In genomic region chr2:99602475-99602874, GRCh38 we compare ENCODE assay signal across 18 cellular contexts.
DNase-seq lines count a peak whose midpoint lies in the region; ATAC-seq and TF ChIP-seq lines count a peak whose summit lies in the region.
"Had no signal": no experiment of that assay in that cellular context is flagged by ENCODE, and none has a peak within 500 bp of the region (broad histone marks: within the 10 kb centered on the region; RNA-seq: fewer than 3 reads in every experiment).

No MANE protein-coding gene starts in this region.

- BruUV-seq in HCT116 (replicated peaks; lab: Mats Ljungman, UMichigan): no TSS peak

- TF ChIP-seq CTCF in HCT116 (IDR thresholded peaks at IDR 0.05 in 2 of 3, conservative IDR thresholded peaks at IDR 0.05 in 1 of 3; ENCODE audit: borderline replicate concordance in 1 of 3, insufficient read depth in 1 of 3, low read depth in 2 of 3, low read length in 2 of 3) (no peak), activated B cell treated with CpG ODN at 0.5 μM for 24 hours (IDR thresholded peaks at IDR 0.05) (no peak), fibroblast of villous mesenchyme (IDR thresholded peaks at IDR 0.05; ENCODE audit: insufficient read depth, low read depth, low read length) (no peak), GM13977 (IDR thresholded peaks at IDR 0.05; ENCODE audit: extremely low read depth, insufficient read depth, missing control alignments) (no peak)

- H3K9me2 ChIP-seq in HCT116 (ENCODE audit: insufficient read depth): no peaks in the 10 kb centered on the region

- TF ChIP-seq RAD21 in HCT116 (IDR thresholded peaks at IDR 0.05; ENCODE audit: low read depth): no peak

- H3K4me3 ChIP-seq in HCT116 (replicated peaks in 1 of 2; ENCODE audit: low read depth in 1 of 2, low read length in 2 of 2) (no peak overlapping the region), fibroblast of villous mesenchyme (ENCODE audit: low read depth, low read length) (no peak overlapping the region), skeletal muscle cell (ENCODE audit: low read depth, low read length) (no peak overlapping the region)
- H3K4me3 ChIP-seq: hepatocyte, left ventricle myocardium inferior had no signal

- CTCF ChIA-PET in HCT116 (lab: Charles Lee) (interaction anchor here (1.4 kb wide), 1 partner anchor 43 kb away, joined by 3 read pairs; no protein-coding TSS in a partner anchor), activated B cell treated with CpG ODN at 0.5 μM for 24 hours (lab: Charles Lee) (interaction anchor here (1.1 kb wide), 1 partner anchor 20 kb away, joined by 4 read pairs; no protein-coding TSS in a partner anchor)

- no peak for TF ChIP-seq POLR2A in HCT116 (IDR thresholded peaks at IDR 0.05; ENCODE audit: borderline replicate concordance, extremely low read depth, insufficient read depth, insufficient read length)

- no peak overlapping the region for H3K9ac ChIP-seq in HCT116 (ENCODE audit: low read length)

- H3K4me1 Mint-ChIP-seq in activated B cell treated with CpG ODN at 0.5 μM for 24 hours: peaks cover 8% of the 10 kb centered on the region
- no peaks in the 10 kb centered on the region for H3K4me1 Mint-ChIP-seq in activated T-cell treated with anti-CD3 and anti-CD28 coated beads, Interleukin-2, amount 50 U/mL, for 72 hours (ENCODE audit: low read depth)
- H3K4me1 Mint-ChIP-seq: CD4-positive, alpha-beta memory T cell; natural killer cell; stimulated activated naive CD8-positive, alpha-beta T cell treated with anti-CD3 and anti-CD28 coated beads, Interleukin-15, amount 100 ng/mL, for 72 hours had no signal

- no peaks in the 10 kb centered on the region for H3K9me3 Mint-ChIP-seq in activated B cell treated with CpG ODN at 0.5 μM for 24 hours
- H3K9me3 Mint-ChIP-seq in activated T-cell treated with anti-CD3 and anti-CD28 coated beads, Interleukin-2, amount 50 U/mL, for 72 hours: no peaks in the 10 kb centered on the region
- H3K9me3 Mint-ChIP-seq: CD4-positive, alpha-beta memory T cell; natural killer cell; stimulated activated naive CD8-positive, alpha-beta T cell treated with anti-CD3 and anti-CD28 coated beads, Interleukin-15, amount 100 ng/mL, for 72 hours had no signal

- H3K4me2 ChIP-seq in HCT116 (ENCODE audit: low read length): no peak overlapping the region
- H3K4me2 ChIP-seq: hepatocyte had no signal

- in situ Hi-C loops in GM13977 (cut with MboI; ENCODE audit: low pct_unique_long_range_greater_than_20kb, low sequenced_read_pairs, unreplicated experiment): no loop called here

- ATAC-seq in HCT116: peak; percentile 25; the same call in 1 of the 2 replicates
- no peak for ATAC-seq in activated B cell treated with CpG ODN at 0.5 μM for 24 hours (ENCODE audit: low read depth)
- no peak for ATAC-seq in activated T-cell treated with anti-CD3 and anti-CD28 coated beads, Interleukin-2, amount 50 U/mL, for 72 hours (replicated peaks in 1 of 2)
- ATAC-seq: natural killer cell; stimulated activated naive CD8-positive, alpha-beta T cell treated with anti-CD3 and anti-CD28 coated beads, Interleukin-15, amount 100 ng/mL, for 72 hours had no signal

- POLR2A ChIA-PET in HCT116 (lab: Charles Lee): no interaction called here
- POLR2A ChIA-PET in activated B cell treated with CpG ODN at 0.5 μM for 24 hours (lab: Charles Lee): no interaction called here

- H2AFZ ChIP-seq in HCT116 (ENCODE audit: low read depth, low read length, poor library complexity, severe bottlenecking): no peak overlapping the region
- H2AFZ ChIP-seq: hepatocyte had no signal

- no peaks in the 10 kb centered on the region for H3K79me2 ChIP-seq in HCT116 (ENCODE audit: insufficient read depth, low read length)
- H3K79me2 ChIP-seq: hepatocyte had no signal

- peaks cover 57% of the 10 kb centered on the region for H3K27me3 ChIP-seq in HCT116 (ENCODE audit: insufficient read depth, low read length)
- H3K27me3 ChIP-seq: hepatocyte had no signal

- peaks cover 2 to 4% of the 10 kb centered on the region in 2 experiments; a peak in 1 of 4 replicates for H3K4me1 ChIP-seq in HCT116 (ENCODE audit: control insufficient read depth in 1 of 2, insufficient read depth in 2 of 2, low read length in 2 of 2)

- H3K27me3 Mint-ChIP-seq in activated B cell treated with CpG ODN at 0.5 μM for 24 hours: no peaks in the 10 kb centered on the region
- H3K27me3 Mint-ChIP-seq in activated T-cell treated with anti-CD3 and anti-CD28 coated beads, Interleukin-2, amount 50 U/mL, for 72 hours (ENCODE audit: low read depth): no peaks in the 10 kb centered on the region
- H3K27me3 Mint-ChIP-seq: CD4-positive, alpha-beta memory T cell; stimulated activated naive CD8-positive, alpha-beta T cell treated with anti-CD3 and anti-CD28 coated beads, Interleukin-15, amount 100 ng/mL, for 72 hours had no signal

- H3K27ac ChIP-seq in HCT116 (ENCODE audit: low read depth, low read length): no peak overlapping the region
- H3K27ac ChIP-seq: hepatocyte, left ventricle myocardium inferior had no signal

- intact Hi-C loops in HCT116 (cut with micrococcal nuclease) (no loop called here), activated B cell treated with CpG ODN at 0.5 μM for 24 hours (cut with micrococcal nuclease) (no loop called here)

- H3K27ac Mint-ChIP-seq in activated B cell treated with CpG ODN at 0.5 μM for 24 hours: peak overlapping the region; percentile 35
- no peak overlapping the region for H3K27ac Mint-ChIP-seq in activated T-cell treated with anti-CD3 and anti-CD28 coated beads, Interleukin-2, amount 50 U/mL, for 72 hours
- H3K27ac Mint-ChIP-seq: CD4-positive, alpha-beta memory T cell; natural killer cell; stimulated activated naive CD8-positive, alpha-beta T cell treated with anti-CD3 and anti-CD28 coated beads, Interleukin-15, amount 100 ng/mL, for 72 hours had no signal

- H3K36me3 ChIP-seq in HCT116 (ENCODE audit: control insufficient read depth in 1 of 2, insufficient read depth in 2 of 2, low read length in 2 of 2): no peaks in the 10 kb centered on the region
- H3K36me3 ChIP-seq: left ventricle myocardium inferior had no signal

- no peak overlapping the region for H3K4me3 Mint-ChIP-seq in activated B cell treated with CpG ODN at 0.5 μM for 24 hours
- H3K4me3 Mint-ChIP-seq in activated T-cell treated with anti-CD3 and anti-CD28 coated beads, Interleukin-2, amount 50 U/mL, for 72 hours: no peak overlapping the region
- H3K4me3 Mint-ChIP-seq: CD4-positive, alpha-beta memory T cell; natural killer cell; stimulated activated naive CD8-positive, alpha-beta T cell treated with anti-CD3 and anti-CD28 coated beads, Interleukin-15, amount 100 ng/mL, for 72 hours had no signal

- H3K36me3 Mint-ChIP-seq in activated B cell treated with CpG ODN at 0.5 μM for 24 hours (ENCODE audit: low read depth): peaks cover 64% of the 10 kb centered on the region
- H3K36me3 Mint-ChIP-seq in activated T-cell treated with anti-CD3 and anti-CD28 coated beads, Interleukin-2, amount 50 U/mL, for 72 hours (ENCODE audit: insufficient read depth in 2 of 2): no peaks in the 10 kb centered on the region
- H3K36me3 Mint-ChIP-seq: CD4-positive, alpha-beta memory T cell; natural killer cell had no signal

- no peaks in the 10 kb centered on the region for H3K9me3 ChIP-seq in HCT116 (ENCODE audit: control insufficient read depth in 1 of 2, insufficient read depth in 1 of 2, low read depth in 1 of 2, low read length in 2 of 2)
- H3K9me3 ChIP-seq: left ventricle myocardium inferior had no signal

- H4K20me1 ChIP-seq in HCT116 (ENCODE audit: insufficient read depth): no peaks in the 10 kb centered on the region

- RAD21 ChIA-PET in HCT116 (lab: Charles Lee; ENCODE audit: low non-redundant PET in 1 of 2, low total read pairs in 2 of 2, uncharacterized antibody in 2 of 2, unreplicated experiment in 2 of 2): no interaction called here

- no peak for DNase-seq in HCT116 (ENCODE audit: low read depth, low spot score)
- no peak for DNase-seq in activated B cell treated with CpG ODN at 0.5 μM for 24 hours
- peak; percentile 24 for DNase-seq in fibroblast of villous mesenchyme (ENCODE audit: low read depth)
- DNase-seq in skeletal muscle cell (ENCODE audit: low read depth): peak; percentile 45
- no peak for DNase-seq in activated CD4-positive, CD25-positive, alpha-beta regulatory T cell treated with anti-CD3 and anti-CD28 coated beads, Interleukin-2, amount 50 U/mL, for 72 hours
- DNase-seq in activated T-cell treated with anti-CD3 and anti-CD28 coated beads, Interleukin-2, amount 50 U/mL, for 72 hours: no peak
- DNase-seq in GM13977 (ENCODE audit: low spot score): no peak
- DNase-seq in NCI-H526 (lab: John Stamatoyannopoulos, UW): no peak
- DNase-seq: caudate nucleus; CD4-positive, alpha-beta memory T cell; HCEC 1CT; left ventricle myocardium inferior; natural killer cell; NCI-H1092; NCI-H2227 treated with DMSO at 0.1 percent for 48 hours; small intestine; stimulated activated naive CD8-positive, alpha-beta T cell treated with anti-CD3 and anti-CD28 coated beads, Interleukin-15, amount 100 ng/mL, for 72 hours had no signal

TF ChIP-seq in HCT116, 20 proteins besides CTCF, POLR2A, EP300 and RAD21:
- TF ChIP-seq MAX (IDR thresholded peaks at IDR 0.05): no peak
- TF ChIP-seq TCF7L2 (IDR thresholded peaks at IDR 0.05; ENCODE audit: borderline replicate concordance, extremely low read depth, insufficient read depth, insufficient read length): no peak
- no peak for TF ChIP-seq YY1 (IDR thresholded peaks at IDR 0.05; ENCODE audit: extremely low read depth, insufficient replicate concordance, low read depth, low read length)
TF ChIP-seq in HCT116: peak in this region for 0.

Comparison
In these comparisons a context has a peak if more than half of its experiments do, and no peak if none do; other contexts are left out.
1. DNase-seq: peak in fibroblast of villous mesenchyme (single experiment) and skeletal muscle cell (single experiment); none in HCT116 (single experiment), activated B cell treated with CpG ODN at 0.5 μM for 24 hours (single experiment), activated CD4-positive, CD25-positive, alpha-beta regulatory T cell treated with anti-CD3 and anti-CD28 coated beads, Interleukin-2, amount 50 U/mL, for 72 hours (single experiment), activated T-cell treated with anti-CD3 and anti-CD28 coated beads, Interleukin-2, amount 50 U/mL, for 72 hours (0 of 2), GM13977 (single experiment) and NCI-H526 (0 of 2).